In genomic region chr15:68479406-68479805, GRCh38 we compare ENCODE assay signal across 17 cellular contexts. TPM values are rescaled to one million over a fixed set of nuclear protein-coding genes. Genes with fewer than 3 reads are reported as not detected.
A peak's percentile ranks its signal among the peaks of the same experiment; 100 is the strongest.
DNase-seq lines count a peak whose midpoint lies in the region; ATAC-seq, FAIRE-seq and TF ChIP-seq lines count a peak whose summit lies in the region.
"Had no signal": no experiment of that assay in that cellular context is flagged by ENCODE, and none has a peak within 500 bp of the region (broad histone marks: within the 10 kb centered on the region; RNA-seq: fewer than 3 reads in every experiment).

No MANE protein-coding gene starts in this region.

- no peak overlapping the region for H3K18ac ChIP-seq in trophoblast cell (ENCODE audit: low read length)

- H3K27me3 Mint-ChIP-seq in astrocyte (ENCODE audit: low read depth, unreplicated experiment), result peaks cover 2% of the 10 kb centered on the region

- H4K12ac ChIP-seq in trophoblast cell (ENCODE audit: low read depth, low read length), result no peak overlapping the region

- H3K79me1 ChIP-seq in trophoblast cell (ENCODE audit: low read length), result no peaks in the 10 kb centered on the region

- peak overlapping the region; percentile 66 for H3K9ac ChIP-seq in astrocyte (ENCODE audit: low read length)
- H3K9ac ChIP-seq in trophoblast cell (ENCODE audit: low read length), result no peak overlapping the region
- H3K9ac ChIP-seq: BLaER1 had no signal

- no peak overlapping the region for H4K91ac ChIP-seq in trophoblast cell (ENCODE audit: low read depth, low read length)

- H3K4me3 ChIP-seq in AG09309 (ENCODE audit: control insufficient read depth, low read depth, low read length), result no peak overlapping the region
- no peak overlapping the region for H3K4me3 ChIP-seq in astrocyte (ENCODE audit: insufficient read depth, low read depth, low read length)
- H3K4me3 ChIP-seq in left ventricle myocardium inferior, result no peak overlapping the region
- H3K4me3 ChIP-seq in psoas muscle, result no peak overlapping the region
- no peak overlapping the region for H3K4me3 ChIP-seq in trophoblast cell (ENCODE audit: low read depth, low read length)
- H3K4me3 ChIP-seq: adrenal gland, BLaER1 had no signal

- 38 to 41% (median 40%) methylated on average over 12 of the region's 12 CpGs for WGBS in psoas muscle, 3 donors
- no CpG with 5 or more reads among the region's 12 CpGs for WGBS in trophoblast cell (ENCODE audit: extremely low coverage, insufficient coverage, insufficient read length)

- H3K79me2 ChIP-seq in astrocyte (ENCODE audit: insufficient read depth, low read length) (no peaks in the 10 kb centered on the region), trophoblast cell (ENCODE audit: control insufficient read depth, insufficient read depth, low read length, poor library complexity) (no peaks in the 10 kb centered on the region)

- TF ChIP-seq CTCF in AG09309 (IDR thresholded peaks at IDR 0.05; ENCODE audit: control insufficient read depth, insufficient read depth, low read depth, low read length, missing control alignments) (no peak), astrocyte (IDR thresholded peaks at IDR 0.05; ENCODE audit: insufficient read depth, low read depth, low read length) (no peak), left ventricle myocardium inferior (IDR thresholded peaks at IDR 0.05; ENCODE audit: borderline replicate concordance) (no peak), psoas muscle (IDR thresholded peaks at IDR 0.05) (no peak)

- H2AFZ ChIP-seq in astrocyte (ENCODE audit: low read depth, low read length), result no peak overlapping the region
- H2AFZ ChIP-seq in trophoblast cell (ENCODE audit: insufficient read depth, low read length, poor library complexity), result no peak overlapping the region

- no peak overlapping the region for H3K4me3 Mint-ChIP-seq in astrocyte (ENCODE audit: unreplicated experiment)
- H3K4me3 Mint-ChIP-seq: immature natural killer cell had no signal

- FAIRE-seq in astrocyte (lab: Jason Lieb, UNC), result no peak
- FAIRE-seq: endothelial cell of umbilical vein had no signal

- H3K4me1 ChIP-seq in astrocyte (ENCODE audit: insufficient read depth, low read length) (peaks cover 20% of the 10 kb centered on the region), left ventricle myocardium inferior (peaks cover 12% of the 10 kb centered on the region), psoas muscle (no peaks in the 10 kb centered on the region), trophoblast cell (ENCODE audit: control insufficient read depth in 1 of 2, insufficient read depth in 2 of 2, low read length in 2 of 2) (peaks cover 0 to 2% of the 10 kb centered on the region in 2 experiments)
- H3K4me1 ChIP-seq: adrenal gland had no signal

- H3K27me3 ChIP-seq in astrocyte (ENCODE audit: insufficient read depth, low read length), result no peaks in the 10 kb centered on the region
- H3K27me3 ChIP-seq in left ventricle myocardium inferior (ENCODE audit: low read depth), result no peaks in the 10 kb centered on the region
- H3K27me3 ChIP-seq in psoas muscle (ENCODE audit: insufficient read depth in 3 of 3, low read length in 2 of 3), result peaks cover 0 to 9% (median 3%) of the 10 kb centered on the region in 3 donors
- H3K27me3 ChIP-seq in trophoblast cell (ENCODE audit: insufficient read depth, low read length), result no peaks in the 10 kb centered on the region
- H3K27me3 ChIP-seq: adrenal gland, BLaER1 had no signal

- H3K27ac ChIP-seq in astrocyte (ENCODE audit: low read depth, low read length) (peak overlapping the region; percentile 80), left ventricle myocardium inferior (replicated peaks) (peak overlapping the region; percentile 43), psoas muscle (no peak overlapping the region), trophoblast cell (ENCODE audit: low read depth, low read length) (no peak overlapping the region)
- H3K27ac ChIP-seq: BLaER1, VCaP had no signal

- H2BK120ac ChIP-seq in trophoblast cell (ENCODE audit: insufficient read depth, low read length, poor library complexity), result no peak overlapping the region

- H3K36me3 ChIP-seq in astrocyte (ENCODE audit: insufficient read depth, low read length), result no peaks in the 10 kb centered on the region
- no peaks in the 10 kb centered on the region for H3K36me3 ChIP-seq in left ventricle myocardium inferior
- no peaks in the 10 kb centered on the region for H3K36me3 ChIP-seq in psoas muscle (ENCODE audit: insufficient read depth in 1 of 2, low read depth in 1 of 2)
- no peaks in the 10 kb centered on the region for H3K36me3 ChIP-seq in trophoblast cell (ENCODE audit: control insufficient read depth in 1 of 2, insufficient read depth in 2 of 2, low read length in 2 of 2)
- H3K36me3 ChIP-seq: adrenal gland, BLaER1 had no signal

- peak overlapping the region; percentile 97 for H3K27ac Mint-ChIP-seq in astrocyte (ENCODE audit: unreplicated experiment)
- H3K27ac Mint-ChIP-seq: immature natural killer cell had no signal

- H3K4me1 Mint-ChIP-seq in astrocyte (ENCODE audit: low read depth, unreplicated experiment), result peaks cover 27% of the 10 kb centered on the region
- H3K4me1 Mint-ChIP-seq: immature natural killer cell had no signal

- no peaks in the 10 kb centered on the region for H3K9me3 ChIP-seq in astrocyte (ENCODE audit: insufficient read depth, low read depth, low read length)
- no peaks in the 10 kb centered on the region for H3K9me3 ChIP-seq in left ventricle myocardium inferior (replicated peaks)
- H3K9me3 ChIP-seq in psoas muscle, result no peaks in the 10 kb centered on the region
- no peaks in the 10 kb centered on the region for H3K9me3 ChIP-seq in trophoblast cell (ENCODE audit: insufficient read depth, low read depth, low read length)
- H3K9me3 ChIP-seq: adrenal gland had no signal

- intact Hi-C loops in left ventricle myocardium inferior (cut with micrococcal nuclease) (no loop called here), psoas muscle (cut with DNase I) (no loop called here)

- H4K20me1 ChIP-seq in astrocyte (ENCODE audit: insufficient read depth, low read length), result no peaks in the 10 kb centered on the region
- H4K20me1 ChIP-seq: BLaER1 had no signal

- no peak overlapping the region for H3K4ac ChIP-seq in trophoblast cell (ENCODE audit: low read depth, low read length)

- no peaks in the 10 kb centered on the region for H3K36me3 Mint-ChIP-seq in astrocyte (ENCODE audit: low read depth, unreplicated experiment)
- H3K36me3 Mint-ChIP-seq: immature natural killer cell had no signal

- H3K23ac ChIP-seq in trophoblast cell (ENCODE audit: low read length), result no peak overlapping the region

- no peak overlapping the region for H4K8ac ChIP-seq in trophoblast cell (ENCODE audit: low read depth, low read length)

- DNase-seq in AG09309 (ENCODE audit: low read depth) (peak; percentile 98), astrocyte (ENCODE audit: low read depth) (peak; percentile 97), left ventricle myocardium inferior (peak; percentile 36), psoas muscle (peak; percentile 66 to 76), NCI-H2081 (lab: John Stamatoyannopoulos, UW) (no peak), trophoblast cell (no peak), RPMI8226 (no peak)
- DNase-seq: activated CD8-positive, alpha-beta memory T cell treated with anti-CD3 and anti-CD28 coated beads, Interleukin-2, amount 50 U/mL, for 4 hours; adrenal gland; immature natural killer cell; NCI-H524 treated with DMSO at 0.1 percent for 48 hours; SIG-M5 had no signal

- ATAC-seq in psoas muscle (peak in 2 of 4 donors; percentile 35 to 56), HG02970 (IDR thresholded peaks at IDR 0.05; ENCODE audit: low FRiP score, unreplicated experiment) (no peak)

- no peak overlapping the region for H2BK5ac ChIP-seq in trophoblast cell (ENCODE audit: low read depth, low read length, poor library complexity)

- no peaks in the 10 kb centered on the region for H3K9me3 Mint-ChIP-seq in astrocyte (ENCODE audit: unreplicated experiment)
- H3K9me3 Mint-ChIP-seq: immature natural killer cell had no signal

- no peak overlapping the region for H2AK5ac ChIP-seq in trophoblast cell (ENCODE audit: low read length)

- no peak overlapping the region for H3K14ac ChIP-seq in trophoblast cell (ENCODE audit: low read length)

- H3K4me2 ChIP-seq in astrocyte (ENCODE audit: low read length) (peak overlapping the region; percentile 31), trophoblast cell (ENCODE audit: low read length) (no peak overlapping the region)
- H3K4me2 ChIP-seq: BLaER1 had no signal

- H2BK12ac ChIP-seq in trophoblast cell (ENCODE audit: low read length), result no peak overlapping the region

RNA-seq across cellular contexts. Expression of gene ITGA11, which starts 47.4 kb away (rescaled TPM):
- total RNA-seq in astrocyte, result 193 and 369 TPM in 2 replicates
- total RNA-seq in left ventricle myocardium inferior, result 31.4 TPM
- 1 to 10 TPM in 3 of 4 donors, under 1 TPM in 1; 0.52 to 7.9 (median 4.4) TPM for total RNA-seq in psoas muscle
- polyA plus RNA-seq in psoas muscle, result under 1 TPM; 0.10 to 0.97 (median 0.49) TPM
- 3.8 and 4.9 TPM in 2 replicates for polyA plus RNA-seq in trophoblast cell (2013)
- polyA plus RNA-seq: immature natural killer cell, neural cell had no signal

Comparison
In these comparisons a context has a peak if more than half of its experiments do, and no peak if none do; other contexts are left out.
1. DNase-seq: peak in AG09309 (single experiment), astrocyte (single experiment), left ventricle myocardium inferior (single experiment) and psoas muscle (2 of 2); none in NCI-H2081 (0 of 2), trophoblast cell (0 of 2) and RPMI8226 (single experiment).
2. H3K27ac ChIP-seq: peak in astrocyte (single experiment) and left ventricle myocardium inferior (single experiment); none in psoas muscle (single experiment) and trophoblast cell (single experiment).